ENCODE assay signal across 1 cellular context in genomic region chr5:126676195-126676624, GRCh38.
TF ChIP-seq lines count a peak whose summit lies in the region.

No MANE protein-coding gene starts in this region.

TF ChIP-seq in HepG2, 621 proteins besides CTCF, POLR2A, EP300 and RAD21 (continued from another document and continues in another):
- TF ChIP-seq ZNF724P (CRISPR knock-in tag; IDR thresholded peaks at IDR 0.05; ENCODE audit: borderline replicate concordance) (no peak), TRIM22 (IDR thresholded peaks at IDR 0.05) (no peak), SP140L (CRISPR knock-in tag; IDR thresholded peaks at IDR 0.05; ENCODE audit: borderline replicate concordance) (no peak), EED (CRISPR knock-in tag; IDR thresholded peaks at IDR 0.05) (no peak), ZBTB10 (CRISPR knock-in tag; IDR thresholded peaks at IDR 0.05; ENCODE audit: borderline replicate concordance) (no peak), NFYC (CRISPR knock-in tag; IDR thresholded peaks at IDR 0.05) (no peak), ZNF629 (CRISPR knock-in tag; conservative IDR thresholded peaks at IDR 0.05) (no peak), MEF2D (CRISPR knock-in tag; IDR thresholded peaks at IDR 0.05) (no peak), ZFY (CRISPR knock-in tag; IDR thresholded peaks at IDR 0.05) (0 out of 2 replicates have a peak, but pooled peaks have one; percentile 31), PLRG1 (conservative IDR thresholded peaks at IDR 0.05) (no peak), BRCA1 (CRISPR knock-in tag; IDR thresholded peaks at IDR 0.05) (no peak), MEIS2 (CRISPR knock-in tag; IDR thresholded peaks at IDR 0.05) (no peak), NFYB (CRISPR knock-in tag; IDR thresholded peaks at IDR 0.05) (no peak), ZNF644 (CRISPR knock-in tag; IDR thresholded peaks at IDR 0.05; ENCODE audit: low read depth) (no peak), GLI4 (CRISPR knock-in tag; IDR thresholded peaks at IDR 0.05; ENCODE audit: borderline replicate concordance) (no peak), STAG1 (CRISPR knock-in tag; IDR thresholded peaks at IDR 0.05) (peak; percentile 90), ZNF430 (CRISPR knock-in tag; IDR thresholded peaks at IDR 0.05) (no peak), THAP9 (CRISPR knock-in tag; IDR thresholded peaks at IDR 0.05; ENCODE audit: borderline replicate concordance) (no peak), TARDBP (CRISPR knock-in tag; IDR thresholded peaks at IDR 0.05) (no peak), KAT2B (IDR thresholded peaks at IDR 0.05; ENCODE audit: borderline replicate concordance, low read depth, low read length) (no peak), ZNF619 (CRISPR knock-in tag; IDR thresholded peaks at IDR 0.05) (no peak), ZNF567 (CRISPR knock-in tag; IDR thresholded peaks at IDR 0.05; ENCODE audit: borderline replicate concordance) (no peak)
- TF ChIP-seq, protein P1, sequence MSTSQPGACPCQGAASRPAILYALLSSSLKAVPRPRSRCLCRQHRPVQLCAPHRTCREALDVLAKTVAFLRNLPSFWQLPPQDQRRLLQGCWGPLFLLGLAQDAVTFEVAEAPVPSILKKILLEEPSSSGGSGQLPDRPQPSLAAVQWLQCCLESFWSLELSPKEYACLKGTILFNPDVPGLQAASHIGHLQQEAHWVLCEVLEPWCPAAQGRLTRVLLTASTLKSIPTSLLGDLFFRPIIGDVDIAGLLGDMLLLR (CRISPR knock-in tag; IDR thresholded peaks at IDR 0.05) = no peak
- TF ChIP-seq, protein P2, sequence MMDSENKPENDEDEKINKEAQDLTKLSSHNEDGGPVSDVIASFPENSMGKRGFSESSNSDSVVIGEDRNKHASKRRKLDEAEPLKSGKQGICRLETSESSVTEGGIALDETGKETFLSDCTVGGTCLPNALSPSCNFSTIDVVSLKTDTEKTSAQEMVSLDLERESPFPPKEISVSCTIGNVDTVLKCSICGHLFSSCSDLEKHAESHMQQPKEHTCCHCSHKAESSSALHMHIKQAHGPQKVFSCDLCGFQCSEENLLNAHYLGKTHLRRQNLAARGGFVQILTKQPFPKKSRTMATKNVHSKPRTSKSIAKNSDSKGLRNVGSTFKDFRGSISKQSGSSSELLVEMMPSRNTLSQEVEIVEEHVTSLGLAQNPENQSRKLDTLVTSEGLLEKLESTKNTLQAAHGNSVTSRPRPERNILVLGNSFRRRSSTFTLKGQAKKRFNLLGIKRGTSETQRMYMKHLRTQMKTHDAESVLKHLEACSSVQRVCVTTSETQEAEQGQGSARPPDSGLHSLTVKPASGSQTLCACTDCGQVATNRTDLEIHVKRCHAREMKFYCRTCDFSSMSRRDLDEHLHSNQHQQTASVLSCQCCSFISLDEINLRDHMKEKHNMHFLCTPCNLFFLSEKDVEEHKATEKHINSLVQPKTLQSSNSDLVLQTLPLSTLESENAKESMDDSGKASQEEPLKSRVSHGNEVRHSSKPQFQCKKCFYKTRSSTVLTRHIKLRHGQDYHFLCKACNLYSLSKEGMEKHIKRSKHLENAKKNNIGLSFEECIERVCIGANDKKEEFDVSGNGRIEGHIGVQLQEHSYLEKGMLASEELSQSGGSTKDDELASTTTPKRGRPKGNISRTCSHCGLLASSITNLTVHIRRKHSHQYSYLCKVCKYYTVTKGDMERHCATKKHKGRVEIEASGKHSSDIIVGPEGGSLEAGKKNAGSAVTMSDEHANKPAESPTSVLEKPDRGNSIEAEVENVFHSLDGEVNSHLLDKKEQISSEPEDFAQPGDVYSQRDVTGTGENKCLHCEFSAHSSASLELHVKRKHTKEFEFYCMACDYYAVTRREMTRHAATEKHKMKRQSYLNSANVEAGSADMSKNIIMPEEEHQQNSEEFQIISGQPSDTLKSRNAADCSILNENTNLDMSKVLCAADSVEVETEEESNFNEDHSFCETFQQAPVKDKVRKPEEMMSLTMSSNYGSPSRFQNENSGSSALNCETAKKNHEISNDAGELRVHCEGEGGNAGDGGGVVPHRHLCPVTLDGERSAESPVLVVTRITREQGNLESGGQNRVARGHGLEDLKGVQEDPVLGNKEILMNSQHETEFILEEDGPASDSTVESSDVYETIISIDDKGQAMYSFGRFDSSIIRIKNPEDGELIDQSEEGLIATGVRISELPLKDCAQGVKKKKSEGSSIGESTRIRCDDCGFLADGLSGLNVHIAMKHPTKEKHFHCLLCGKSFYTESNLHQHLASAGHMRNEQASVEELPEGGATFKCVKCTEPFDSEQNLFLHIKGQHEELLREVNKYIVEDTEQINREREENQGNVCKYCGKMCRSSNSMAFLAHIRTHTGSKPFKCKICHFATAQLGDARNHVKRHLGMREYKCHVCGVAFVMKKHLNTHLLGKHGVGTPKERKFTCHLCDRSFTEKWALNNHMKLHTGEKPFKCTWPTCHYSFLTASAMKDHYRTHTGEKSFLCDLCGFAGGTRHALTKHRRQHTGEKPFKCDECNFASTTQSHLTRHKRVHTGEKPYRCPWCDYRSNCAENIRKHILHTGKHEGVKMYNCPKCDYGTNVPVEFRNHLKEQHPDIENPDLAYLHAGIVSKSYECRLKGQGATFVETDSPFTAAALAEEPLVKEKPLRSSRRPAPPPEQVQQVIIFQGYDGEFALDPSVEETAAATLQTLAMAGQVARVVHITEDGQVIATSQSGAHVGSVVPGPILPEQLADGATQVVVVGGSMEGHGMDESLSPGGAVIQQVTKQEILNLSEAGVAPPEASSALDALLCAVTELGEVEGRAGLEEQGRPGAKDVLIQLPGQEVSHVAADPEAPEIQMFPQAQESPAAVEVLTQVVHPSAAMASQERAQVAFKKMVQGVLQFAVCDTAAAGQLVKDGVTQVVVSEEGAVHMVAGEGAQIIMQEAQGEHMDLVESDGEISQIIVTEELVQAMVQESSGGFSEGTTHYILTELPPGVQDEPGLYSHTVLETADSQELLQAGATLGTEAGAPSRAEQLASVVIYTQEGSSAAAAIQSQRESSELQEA (CRISPR knock-in tag; IDR thresholded peaks at IDR 0.05; ENCODE audit: not compliant biosample characterization) = no peak
- TF ChIP-seq, protein P3, sequence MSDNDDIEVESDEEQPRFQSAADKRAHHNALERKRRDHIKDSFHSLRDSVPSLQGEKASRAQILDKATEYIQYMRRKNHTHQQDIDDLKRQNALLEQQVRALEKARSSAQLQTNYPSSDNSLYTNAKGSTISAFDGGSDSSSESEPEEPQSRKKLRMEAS (IDR thresholded peaks at IDR 0.05) = no peak
- TF ChIP-seq, protein P4, sequence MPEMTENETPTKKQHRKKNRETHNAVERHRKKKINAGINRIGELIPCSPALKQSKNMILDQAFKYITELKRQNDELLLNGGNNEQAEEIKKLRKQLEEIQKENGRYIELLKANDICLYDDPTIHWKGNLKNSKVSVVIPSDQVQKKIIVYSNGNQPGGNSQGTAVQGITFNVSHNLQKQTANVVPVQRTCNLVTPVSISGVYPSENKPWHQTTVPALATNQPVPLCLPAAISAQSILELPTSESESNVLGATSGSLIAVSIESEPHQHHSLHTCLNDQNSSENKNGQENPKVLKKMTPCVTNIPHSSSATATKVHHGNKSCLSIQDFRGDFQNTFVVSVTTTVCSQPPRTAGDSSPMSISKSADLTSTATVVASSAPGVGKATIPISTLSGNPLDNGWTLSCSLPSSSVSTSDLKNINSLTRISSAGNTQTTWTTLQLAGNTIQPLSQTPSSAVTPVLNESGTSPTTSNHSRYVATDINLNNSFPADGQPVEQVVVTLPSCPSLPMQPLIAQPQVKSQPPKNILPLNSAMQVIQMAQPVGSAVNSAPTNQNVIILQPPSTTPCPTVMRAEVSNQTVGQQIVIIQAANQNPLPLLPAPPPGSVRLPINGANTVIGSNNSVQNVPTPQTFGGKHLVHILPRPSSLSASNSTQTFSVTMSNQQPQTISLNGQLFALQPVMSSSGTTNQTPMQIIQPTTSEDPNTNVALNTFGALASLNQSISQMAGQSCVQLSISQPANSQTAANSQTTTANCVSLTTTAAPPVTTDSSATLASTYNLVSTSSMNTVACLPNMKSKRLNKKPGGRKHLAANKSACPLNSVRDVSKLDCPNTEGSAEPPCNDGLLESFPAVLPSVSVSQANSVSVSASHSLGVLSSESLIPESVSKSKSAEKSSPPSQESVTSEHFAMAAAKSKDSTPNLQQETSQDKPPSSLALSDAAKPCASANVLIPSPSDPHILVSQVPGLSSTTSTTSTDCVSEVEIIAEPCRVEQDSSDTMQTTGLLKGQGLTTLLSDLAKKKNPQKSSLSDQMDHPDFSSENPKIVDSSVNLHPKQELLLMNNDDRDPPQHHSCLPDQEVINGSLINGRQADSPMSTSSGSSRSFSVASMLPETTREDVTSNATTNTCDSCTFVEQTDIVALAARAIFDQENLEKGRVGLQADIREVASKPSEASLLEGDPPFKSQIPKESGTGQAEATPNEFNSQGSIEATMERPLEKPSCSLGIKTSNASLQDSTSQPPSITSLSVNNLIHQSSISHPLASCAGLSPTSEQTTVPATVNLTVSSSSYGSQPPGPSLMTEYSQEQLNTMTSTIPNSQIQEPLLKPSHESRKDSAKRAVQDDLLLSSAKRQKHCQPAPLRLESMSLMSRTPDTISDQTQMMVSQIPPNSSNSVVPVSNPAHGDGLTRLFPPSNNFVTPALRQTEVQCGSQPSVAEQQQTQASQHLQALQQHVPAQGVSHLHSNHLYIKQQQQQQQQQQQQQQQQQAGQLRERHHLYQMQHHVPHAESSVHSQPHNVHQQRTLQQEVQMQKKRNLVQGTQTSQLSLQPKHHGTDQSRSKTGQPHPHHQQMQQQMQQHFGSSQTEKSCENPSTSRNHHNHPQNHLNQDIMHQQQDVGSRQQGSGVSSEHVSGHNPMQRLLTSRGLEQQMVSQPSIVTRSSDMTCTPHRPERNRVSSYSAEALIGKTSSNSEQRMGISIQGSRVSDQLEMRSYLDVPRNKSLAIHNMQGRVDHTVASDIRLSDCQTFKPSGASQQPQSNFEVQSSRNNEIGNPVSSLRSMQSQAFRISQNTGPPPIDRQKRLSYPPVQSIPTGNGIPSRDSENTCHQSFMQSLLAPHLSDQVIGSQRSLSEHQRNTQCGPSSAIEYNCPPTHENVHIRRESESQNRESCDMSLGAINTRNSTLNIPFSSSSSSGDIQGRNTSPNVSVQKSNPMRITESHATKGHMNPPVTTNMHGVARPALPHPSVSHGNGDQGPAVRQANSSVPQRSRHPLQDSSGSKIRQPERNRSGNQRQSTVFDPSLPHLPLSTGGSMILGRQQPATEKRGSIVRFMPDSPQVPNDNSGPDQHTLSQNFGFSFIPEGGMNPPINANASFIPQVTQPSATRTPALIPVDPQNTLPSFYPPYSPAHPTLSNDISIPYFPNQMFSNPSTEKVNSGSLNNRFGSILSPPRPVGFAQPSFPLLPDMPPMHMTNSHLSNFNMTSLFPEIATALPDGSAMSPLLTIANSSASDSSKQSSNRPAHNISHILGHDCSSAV (CRISPR knock-in tag; IDR thresholded peaks at IDR 0.05; ENCODE audit: borderline replicate concordance) = no peak
- TF ChIP-seq, protein P5, sequence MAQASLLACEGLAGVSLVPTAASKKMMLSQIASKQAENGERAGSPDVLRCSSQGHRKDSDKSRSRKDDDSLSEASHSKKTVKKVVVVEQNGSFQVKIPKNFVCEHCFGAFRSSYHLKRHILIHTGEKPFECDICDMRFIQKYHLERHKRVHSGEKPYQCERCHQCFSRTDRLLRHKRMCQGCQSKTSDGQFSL (CRISPR knock-in tag; IDR thresholded peaks at IDR 0.05) = no peak
